ENCODE assay signal across 17 cellular contexts in genomic region chr9:99181206-99181605, GRCh38. TPM values are rescaled to one million over a fixed set of nuclear protein-coding genes. Genes with fewer than 3 reads are reported as not detected.
A peak's percentile ranks its signal among the peaks of the same experiment; 100 is the strongest.
DNase-seq lines count a peak whose midpoint lies in the region; ATAC-seq lines count a peak whose summit lies in the region.
"Had no signal": no experiment of that assay in that cellular context is flagged by ENCODE, and none has a peak within 500 bp of the region (broad histone marks: within the 10 kb centered on the region; RNA-seq: fewer than 3 reads in every experiment).

No MANE protein-coding gene starts in this region.

- H3K9me3 Mint-ChIP-seq in stimulated activated naive CD8-positive, alpha-beta T cell treated with anti-CD3 and anti-CD28 coated beads, Interleukin-15, Interleukin-2, amounts not matched to agents 100 ng/mL and 50 ng/mL, for 24 hours = no peaks in the 10 kb centered on the region
- no peaks in the 10 kb centered on the region for H3K9me3 Mint-ChIP-seq in activated CD8-positive, alpha-beta T cell treated with anti-CD3 and anti-CD28 coated beads, Interleukin-2, amount 10 ng/mL, durations not matched to agents 7 days and 5 days (ENCODE audit: insufficient read depth)
- H3K9me3 Mint-ChIP-seq in effector memory CD8-positive, alpha-beta T cell = no peaks in the 10 kb centered on the region
- H3K9me3 Mint-ChIP-seq: GM23338 had no signal

- no peaks in the 10 kb centered on the region for H3K27me3 Mint-ChIP-seq in stimulated activated naive CD8-positive, alpha-beta T cell treated with anti-CD3 and anti-CD28 coated beads, Interleukin-15, Interleukin-2, amounts not matched to agents 100 ng/mL and 50 ng/mL, for 24 hours
- H3K27me3 Mint-ChIP-seq in activated CD8-positive, alpha-beta T cell treated with anti-CD3 and anti-CD28 coated beads, Interleukin-2, amount 10 ng/mL, durations not matched to agents 7 days and 5 days (ENCODE audit: low read depth) = no peaks in the 10 kb centered on the region
- no peaks in the 10 kb centered on the region for H3K27me3 Mint-ChIP-seq in effector memory CD8-positive, alpha-beta T cell

- peaks cover 75% of the 10 kb centered on the region for H3K4me1 Mint-ChIP-seq in stimulated activated naive CD8-positive, alpha-beta T cell treated with anti-CD3 and anti-CD28 coated beads, Interleukin-15, Interleukin-2, amounts not matched to agents 100 ng/mL and 50 ng/mL, for 24 hours (ENCODE audit: low read depth)
- H3K4me1 Mint-ChIP-seq in activated CD8-positive, alpha-beta T cell treated with anti-CD3 and anti-CD28 coated beads, Interleukin-2, amount 10 ng/mL, durations not matched to agents 7 days and 5 days (ENCODE audit: low read depth) = peaks cover 65% of the 10 kb centered on the region
- peaks cover 14 to 15% of the 10 kb centered on the region in 2 donors for H3K4me1 Mint-ChIP-seq in effector memory CD8-positive, alpha-beta T cell (ENCODE audit: low read depth in 2 of 2)

- peak overlapping the region; percentile 67 for H3K4me3 Mint-ChIP-seq in stimulated activated naive CD8-positive, alpha-beta T cell treated with anti-CD3 and anti-CD28 coated beads, Interleukin-15, Interleukin-2, amounts not matched to agents 100 ng/mL and 50 ng/mL, for 24 hours
- no peak overlapping the region for H3K4me3 Mint-ChIP-seq in activated CD8-positive, alpha-beta T cell treated with anti-CD3 and anti-CD28 coated beads, Interleukin-2, amount 10 ng/mL, durations not matched to agents 7 days and 5 days
- peak overlapping the region in 1 of 2 donors; percentile 12 for H3K4me3 Mint-ChIP-seq in effector memory CD8-positive, alpha-beta T cell
- H3K4me3 Mint-ChIP-seq: GM23338 had no signal

- CTCF ChIA-PET in activated CD8-positive, alpha-beta T cell treated with anti-CD3 and anti-CD28 coated beads, Interleukin-2, amount 10 ng/mL, durations not matched to agents 7 days and 5 days (lab: Charles Lee) = interaction anchor here (1.5 to 9.2 kb wide), 6 partner anchors 9 to 85 kb away, joined by 5 to 115 read pairs (median 12); partner anchors contain the start of genes ALG2 and SEC61B

- POLR2A ChIA-PET in activated CD8-positive, alpha-beta T cell treated with anti-CD3 and anti-CD28 coated beads, Interleukin-2, amount 10 ng/mL, durations not matched to agents 7 days and 5 days (lab: Charles Lee) = interaction anchor here (0.5 to 2.9 kb wide), 4 partner anchors 14 to 641 kb away, joined by 3 to 7 read pairs (median 6); partner anchors contain the start of genes ALG2 and SEC61B

- DNase-seq in stimulated activated naive CD8-positive, alpha-beta T cell treated with anti-CD3 and anti-CD28 coated beads, Interleukin-15, Interleukin-2, amounts not matched to agents 100 U/mL and 50 U/mL, for 24 hours = no peak
- no peak for DNase-seq in activated CD8-positive, alpha-beta T cell treated with anti-CD3 and anti-CD28 coated beads, Interleukin-2, amount 10 ng/mL, durations not matched to agents 7 days and 5 days
- peak; percentile 28 for DNase-seq in glomerular visceral epithelial cell (ENCODE audit: extremely low spot score)
- no peak for DNase-seq in effector memory CD8-positive, alpha-beta T cell
- DNase-seq in hepatic stellate cell (ENCODE audit: low spot score) = no peak
- DNase-seq: ACHN; DND-41; NCI-H1417; NCI-H2107; NCI-H524; stimulated activated CD4-positive, alpha-beta T cell treated with anti-CD3 and anti-CD28 coated beads, Interleukin-2, amount 100 ng/mL, for 48 hours; substantia nigra; uterus had no signal

- no peak for ATAC-seq in stimulated activated naive CD8-positive, alpha-beta T cell treated with anti-CD3 and anti-CD28 coated beads, Interleukin-15, Interleukin-2, amounts not matched to agents 100 U/mL and 50 U/mL, for 24 hours
- ATAC-seq in activated CD8-positive, alpha-beta T cell treated with anti-CD3 and anti-CD28 coated beads, Interleukin-2, amount 10 ng/mL, durations not matched to agents 7 days and 5 days = no peak
- no peak for ATAC-seq in GM21390 (IDR thresholded peaks at IDR 0.05; ENCODE audit: unreplicated experiment)
- no peak for ATAC-seq in HG03378 (IDR thresholded peaks at IDR 0.05; ENCODE audit: unreplicated experiment)
- ATAC-seq in effector memory CD8-positive, alpha-beta T cell (replicated peaks) = no peak
- ATAC-seq: GM23338 had no signal

- H3K36me3 Mint-ChIP-seq in stimulated activated naive CD8-positive, alpha-beta T cell treated with anti-CD3 and anti-CD28 coated beads, Interleukin-15, Interleukin-2, amounts not matched to agents 100 ng/mL and 50 ng/mL, for 24 hours (ENCODE audit: low read depth) = no peaks in the 10 kb centered on the region
- H3K36me3 Mint-ChIP-seq in activated CD8-positive, alpha-beta T cell treated with anti-CD3 and anti-CD28 coated beads, Interleukin-2, amount 10 ng/mL, durations not matched to agents 7 days and 5 days (ENCODE audit: low read depth) = no peaks in the 10 kb centered on the region
- no peaks in the 10 kb centered on the region for H3K36me3 Mint-ChIP-seq in effector memory CD8-positive, alpha-beta T cell (ENCODE audit: insufficient read depth)

- H3K27ac Mint-ChIP-seq in stimulated activated naive CD8-positive, alpha-beta T cell treated with anti-CD3 and anti-CD28 coated beads, Interleukin-15, Interleukin-2, amounts not matched to agents 100 ng/mL and 50 ng/mL, for 24 hours = peak overlapping the region; percentile 90
- peak overlapping the region; percentile 66 for H3K27ac Mint-ChIP-seq in activated CD8-positive, alpha-beta T cell treated with anti-CD3 and anti-CD28 coated beads, Interleukin-2, amount 10 ng/mL, durations not matched to agents 7 days and 5 days
- H3K27ac Mint-ChIP-seq in effector memory CD8-positive, alpha-beta T cell = no peak overlapping the region
- H3K27ac Mint-ChIP-seq: GM23338 had no signal

RNA-seq across cellular contexts. Expression of gene ALG2, which starts 40.5 kb away (rescaled TPM):
- 10 to 100 TPM; 19.9 to 22.0 TPM for total RNA-seq in activated CD8-positive, alpha-beta T cell treated with anti-CD3 and anti-CD28 coated beads, Interleukin-2, amount 10 ng/mL, durations not matched to agents 7 days and 5 days

RNA-seq across cellular contexts. Expression of gene SEC61B, which starts 40.9 kb away (rescaled TPM):
- 100 to 1,000 TPM; 122 to 124 TPM for total RNA-seq in activated CD8-positive, alpha-beta T cell treated with anti-CD3 and anti-CD28 coated beads, Interleukin-2, amount 10 ng/mL, durations not matched to agents 7 days and 5 days

Comparison
In these comparisons a context has a peak if more than half of its experiments do, and no peak if none do; other contexts are left out.
1. H3K27ac Mint-ChIP-seq: peak in stimulated activated naive CD8-positive, alpha-beta T cell treated with anti-CD3 and anti-CD28 coated beads, Interleukin-15, Interleukin-2, amounts not matched to agents 100 ng/mL and 50 ng/mL, for 24 hours (single experiment) and activated CD8-positive, alpha-beta T cell treated with anti-CD3 and anti-CD28 coated beads, Interleukin-2, amount 10 ng/mL, durations not matched to agents 7 days and 5 days (single experiment); none in effector memory CD8-positive, alpha-beta T cell (0 of 2).